Comparison of ENCODE assay signal across 1 cellular context in the genomic region with DNA sequence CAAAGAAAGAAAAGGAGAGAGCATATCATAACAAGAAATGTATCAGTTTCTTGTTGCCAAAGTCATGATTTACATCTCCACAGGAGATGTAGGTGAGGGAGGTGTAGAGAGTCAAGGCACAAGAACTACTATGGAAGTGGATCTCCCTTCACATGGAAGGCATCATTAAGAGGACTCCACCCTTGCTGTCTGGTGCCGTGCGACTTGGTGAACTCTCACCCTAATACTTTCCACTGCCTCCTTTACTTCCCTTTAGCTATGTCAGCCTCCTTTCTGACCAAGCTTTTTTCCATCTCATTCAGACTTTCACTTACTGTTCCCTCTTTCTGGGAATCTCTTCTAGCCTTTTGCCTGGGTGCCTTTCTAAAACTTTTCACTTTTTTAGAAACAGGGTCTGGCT.
TF ChIP-seq lines count a peak whose summit lies in the region.

No MANE protein-coding gene starts in this region.

TF ChIP-seq in GM23338, 12 proteins besides CTCF, POLR2A, EP300 and RAD21 (continued from another document):
- TF ChIP-seq, protein P1, sequence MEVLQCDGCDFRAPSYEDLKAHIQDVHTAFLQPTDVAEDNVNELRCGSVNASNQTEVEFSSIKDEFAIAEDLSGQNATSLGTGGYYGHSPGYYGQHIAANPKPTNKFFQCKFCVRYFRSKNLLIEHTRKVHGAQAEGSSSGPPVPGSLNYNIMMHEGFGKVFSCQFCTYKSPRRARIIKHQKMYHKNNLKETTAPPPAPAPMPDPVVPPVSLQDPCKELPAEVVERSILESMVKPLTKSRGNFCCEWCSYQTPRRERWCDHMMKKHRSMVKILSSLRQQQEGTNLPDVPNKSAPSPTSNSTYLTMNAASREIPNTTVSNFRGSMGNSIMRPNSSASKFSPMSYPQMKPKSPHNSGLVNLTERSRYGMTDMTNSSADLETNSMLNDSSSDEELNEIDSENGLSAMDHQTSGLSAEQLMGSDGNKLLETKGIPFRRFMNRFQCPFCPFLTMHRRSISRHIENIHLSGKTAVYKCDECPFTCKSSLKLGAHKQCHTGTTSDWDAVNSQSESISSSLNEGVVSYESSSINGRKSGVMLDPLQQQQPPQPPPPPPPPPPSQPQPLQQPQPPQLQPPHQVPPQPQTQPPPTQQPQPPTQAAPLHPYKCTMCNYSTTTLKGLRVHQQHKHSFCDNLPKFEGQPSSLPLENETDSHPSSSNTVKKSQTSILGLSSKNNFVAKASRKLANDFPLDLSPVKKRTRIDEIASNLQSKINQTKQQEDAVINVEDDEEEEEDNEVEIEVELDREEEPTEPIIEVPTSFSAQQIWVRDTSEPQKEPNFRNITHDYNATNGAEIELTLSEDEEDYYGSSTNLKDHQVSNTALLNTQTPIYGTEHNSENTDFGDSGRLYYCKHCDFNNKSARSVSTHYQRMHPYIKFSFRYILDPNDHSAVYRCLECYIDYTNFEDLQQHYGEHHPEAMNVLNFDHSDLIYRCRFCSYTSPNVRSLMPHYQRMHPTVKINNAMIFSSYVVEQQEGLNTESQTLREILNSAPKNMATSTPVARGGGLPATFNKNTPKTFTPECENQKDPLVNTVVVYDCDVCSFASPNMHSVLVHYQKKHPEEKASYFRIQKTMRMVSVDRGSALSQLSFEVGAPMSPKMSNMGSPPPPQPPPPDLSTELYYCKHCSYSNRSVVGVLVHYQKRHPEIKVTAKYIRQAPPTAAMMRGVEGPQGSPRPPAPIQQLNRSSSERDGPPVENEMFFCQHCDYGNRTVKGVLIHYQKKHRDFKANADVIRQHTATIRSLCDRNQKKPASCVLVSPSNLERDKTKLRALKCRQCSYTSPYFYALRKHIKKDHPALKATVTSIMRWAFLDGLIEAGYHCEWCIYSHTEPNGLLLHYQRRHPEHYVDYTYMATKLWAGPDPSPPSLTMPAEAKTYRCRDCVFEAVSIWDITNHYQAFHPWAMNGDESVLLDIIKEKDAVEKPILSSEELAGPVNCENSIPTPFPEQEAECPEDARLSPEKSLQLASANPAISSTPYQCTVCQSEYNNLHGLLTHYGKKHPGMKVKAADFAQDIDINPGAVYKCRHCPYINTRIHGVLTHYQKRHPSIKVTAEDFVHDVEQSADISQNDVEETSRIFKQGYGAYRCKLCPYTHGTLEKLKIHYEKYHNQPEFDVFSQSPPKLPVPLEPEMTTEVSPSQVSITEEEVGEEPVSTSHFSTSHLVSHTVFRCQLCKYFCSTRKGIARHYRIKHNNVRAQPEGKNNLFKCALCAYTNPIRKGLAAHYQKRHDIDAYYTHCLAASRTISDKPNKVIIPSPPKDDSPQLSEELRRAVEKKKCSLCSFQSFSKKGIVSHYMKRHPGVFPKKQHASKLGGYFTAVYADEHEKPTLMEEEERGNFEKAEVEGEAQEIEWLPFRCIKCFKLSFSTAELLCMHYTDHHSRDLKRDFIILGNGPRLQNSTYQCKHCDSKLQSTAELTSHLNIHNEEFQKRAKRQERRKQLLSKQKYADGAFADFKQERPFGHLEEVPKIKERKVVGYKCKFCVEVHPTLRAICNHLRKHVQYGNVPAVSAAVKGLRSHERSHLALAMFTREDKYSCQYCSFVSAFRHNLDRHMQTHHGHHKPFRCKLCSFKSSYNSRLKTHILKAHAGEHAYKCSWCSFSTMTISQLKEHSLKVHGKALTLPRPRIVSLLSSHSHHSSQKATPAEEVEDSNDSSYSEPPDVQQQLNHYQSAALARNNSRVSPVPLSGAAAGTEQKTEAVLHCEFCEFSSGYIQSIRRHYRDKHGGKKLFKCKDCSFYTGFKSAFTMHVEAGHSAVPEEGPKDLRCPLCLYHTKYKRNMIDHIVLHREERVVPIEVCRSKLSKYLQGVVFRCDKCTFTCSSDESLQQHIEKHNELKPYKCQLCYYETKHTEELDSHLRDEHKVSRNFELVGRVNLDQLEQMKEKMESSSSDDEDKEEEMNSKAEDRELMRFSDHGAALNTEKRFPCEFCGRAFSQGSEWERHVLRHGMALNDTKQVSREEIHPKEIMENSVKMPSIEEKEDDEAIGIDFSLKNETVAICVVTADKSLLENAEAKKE (CRISPR knock-in tag; IDR thresholded peaks at IDR 0.05), result no peak
- TF ChIP-seq ZNF331 (CRISPR knock-in tag; IDR thresholded peaks at IDR 0.05; ENCODE audit: low read depth), result no peak
- no peak for TF ChIP-seq EZH2phosphoT487 (IDR thresholded peaks at IDR 0.05; ENCODE audit: unreplicated experiment)
